Comparison of ENCODE assay signal across 21 cellular contexts in genomic region chr7:142533920-142534319, GRCh38.
DNase-seq lines count a peak whose midpoint lies in the region; ATAC-seq and TF ChIP-seq lines count a peak whose summit lies in the region.
"Had no signal": no experiment of that assay in that cellular context is flagged by ENCODE, and none has a peak within 500 bp of the region (broad histone marks: within the 10 kb centered on the region; RNA-seq: fewer than 3 reads in every experiment).

No MANE protein-coding gene starts in this region.

- H3K4me2 ChIP-seq in SK-N-SH: no peak overlapping the region
- H3K4me2 ChIP-seq: BLaER1 had no signal

- H3K27ac ChIP-seq in SK-N-SH (ENCODE audit: low read depth in 2 of 2, low read length in 1 of 2) (peak overlapping the region in 1 of 2 experiments; percentile 99; a peak in 2 of 4 replicates), esophagus muscularis mucosa (replicated peaks in 1 of 4) (no peak overlapping the region), thyroid gland (no peak overlapping the region)
- H3K27ac ChIP-seq: BLaER1 had no signal

- H3F3A ChIP-seq in SK-N-SH (replicated peaks; ENCODE audit: insufficient read depth): peaks cover 13% of the 10 kb centered on the region

- intact Hi-C loops in esophagus muscularis mucosa (cut with DNase I): loop anchor here (10.0 kb wide), 1 partner anchor 251 kb away; no protein-coding TSS in a partner anchor
- intact Hi-C loops in thyroid gland (cut with DNase I): no loop called here

- POLR2A ChIA-PET in SK-N-SH (lab: Yijun Ruan, JAX): no interaction called here

- no peaks in the 10 kb centered on the region for H3K9me2 ChIP-seq in SK-N-SH

- H4K20me1 ChIP-seq in SK-N-SH (ENCODE audit: insufficient read depth): no peaks in the 10 kb centered on the region
- H4K20me1 ChIP-seq: BLaER1 had no signal

- WGBS in SK-N-SH (ENCODE audit: low lambda C conversion rate): 39% methylated on average over 2 of the region's 2 CpGs
- 76% methylated on average over 2 of the region's 2 CpGs for WGBS in esophagus muscularis mucosa
- 92 to 94% methylated on average over 2 of the region's 2 CpGs for WGBS in thyroid gland, 2 donors

- no peak overlapping the region for H3K9ac ChIP-seq in SK-N-SH
- H3K9ac ChIP-seq: BLaER1 had no signal

- no peaks in the 10 kb centered on the region for H3K9me3 ChIP-seq in SK-N-SH
- no peaks in the 10 kb centered on the region for H3K9me3 ChIP-seq in esophagus muscularis mucosa
- H3K9me3 ChIP-seq in thyroid gland: no peaks in the 10 kb centered on the region
- H3K9me3 ChIP-seq: BE2C, BLaER1 had no signal

- DNase-seq in SK-N-SH: peak; percentile 21
- DNase-seq in esophagus muscularis mucosa (ENCODE audit: extremely low spot score): peak; percentile 29
- no peak for DNase-seq in HK-2 (ENCODE audit: unreplicated experiment)
- DNase-seq in thyroid gland: no peak
- DNase-seq: 8988T; ACHN; BE2C; C1 segment of cervical spinal cord; CD4-positive, alpha-beta memory T cell; CD4-positive, CD25-positive, alpha-beta regulatory T cell; CD8-positive, alpha-beta memory T cell; COR-L47; DMS 273 treated with DMSO at 0.1 percent for 48 hours; DMS153; DMS53; DMS79; GF-D8 had no signal

- H2AFZ ChIP-seq in SK-N-SH (ENCODE audit: low read depth): no peak overlapping the region

- 0 out of 2 replicates have a peak, but pooled peaks have one; percentile 4 for TF ChIP-seq RAD21 in SK-N-SH (IDR thresholded peaks at IDR 0.05; ENCODE audit: low read length)

- ATAC-seq in HG03097 (IDR thresholded peaks at IDR 0.05; ENCODE audit: low FRiP score, unreplicated experiment): no peak
- ATAC-seq: GM12878 had no signal

- CTCF ChIA-PET in SK-N-SH (lab: Yijun Ruan, JAX): interaction anchor here (1.0 to 7.0 kb wide), 26 partner anchors 13 to 681 kb away, joined by 3 to 291 read pairs (median 16); no protein-coding TSS in a partner anchor

- TF ChIP-seq EP300 in SK-N-SH (IDR thresholded peaks at IDR 0.05; ENCODE audit: borderline replicate concordance in 1 of 2, low read depth in 1 of 2, low read length in 1 of 2) (peak in 1 of 2 experiments; percentile 81; a peak in 1 of 4 replicates), esophagus muscularis mucosa (IDR thresholded peaks at IDR 0.05) (no peak)

- H3K79me2 ChIP-seq in SK-N-SH (ENCODE audit: insufficient read depth): no peaks in the 10 kb centered on the region

- H3K27me3 ChIP-seq in SK-N-SH (ENCODE audit: insufficient read depth) (peaks cover 13% of the 10 kb centered on the region; the same call in 1 of the 2 replicates), esophagus muscularis mucosa (peaks cover 0 to 20% (median 0%) of the 10 kb centered on the region in 4 donors), thyroid gland (no peaks in the 10 kb centered on the region)
- H3K27me3 ChIP-seq: BE2C, BLaER1 had no signal

- TF ChIP-seq CTCF in GM12873 (IDR thresholded peaks at IDR 0.05; ENCODE audit: insufficient read depth, low read depth, low read length, missing control alignments) (peak; percentile 2), SK-N-SH (IDR thresholded peaks at IDR 0.05) (no peak), esophagus muscularis mucosa (IDR thresholded peaks at IDR 0.05) (no peak), thyroid gland (IDR thresholded peaks at IDR 0.05) (no peak)

- no peak overlapping the region for H3K4me3 ChIP-seq in SK-N-SH (ENCODE audit: low read depth in 2 of 2, low read length in 1 of 2)
- H3K4me3 ChIP-seq in esophagus muscularis mucosa: no peak overlapping the region
- no peak overlapping the region for H3K4me3 ChIP-seq in thyroid gland (replicated peaks in 1 of 3)
- H3K4me3 ChIP-seq: BLaER1, GM12878 had no signal

- H3K36me3 ChIP-seq in SK-N-SH (replicated peaks in 1 of 2; ENCODE audit: control insufficient read depth in 1 of 2, insufficient read depth in 2 of 2, low read length in 1 of 2) (no peaks in the 10 kb centered on the region), esophagus muscularis mucosa (no peaks in the 10 kb centered on the region), thyroid gland (no peaks in the 10 kb centered on the region)
- H3K36me3 ChIP-seq: BE2C, BLaER1 had no signal

- TF ChIP-seq POLR2A in esophagus muscularis mucosa (IDR thresholded peaks at IDR 0.05; ENCODE audit: low read depth) (no peak), thyroid gland (IDR thresholded peaks at IDR 0.05) (no peak)

- H3K4me1 ChIP-seq in SK-N-SH (ENCODE audit: control insufficient read depth in 1 of 2, insufficient read depth in 2 of 2, low read depth in 1 of 2, low read length in 1 of 2): peaks cover 5 to 28% of the 10 kb centered on the region in 2 experiments; a peak in 3 of 4 replicates
- H3K4me1 ChIP-seq in esophagus muscularis mucosa: no peaks in the 10 kb centered on the region
- no peaks in the 10 kb centered on the region for H3K4me1 ChIP-seq in thyroid gland
- H3K4me1 ChIP-seq: BE2C had no signal

TF ChIP-seq in SK-N-SH, 30 proteins besides CTCF, POLR2A, EP300 and RAD21 (continues in another document):
- TF ChIP-seq NRF1 (IDR thresholded peaks at IDR 0.05; ENCODE audit: low read depth, low read length) (no peak), NFIC (IDR thresholded peaks at IDR 0.05; ENCODE audit: borderline replicate concordance) (no peak), RCOR1 (IDR thresholded peaks at IDR 0.05; ENCODE audit: low read length) (no peak; the same call in 1 of the 2 replicates), ELF1 (IDR thresholded peaks at IDR 0.05) (no peak), FOSL2 (IDR thresholded peaks at IDR 0.05; ENCODE audit: borderline replicate concordance, low read depth) (no peak), GABPA (IDR thresholded peaks at IDR 0.05; ENCODE audit: low read depth) (no peak), GATA2 (CRISPR knock-in tag; IDR thresholded peaks at IDR 0.05) (peak; percentile 81; the same call in 1 of the 2 replicates), TCF12 (IDR thresholded peaks at IDR 0.05) (0 out of 2 replicates have a peak, but pooled peaks have one; percentile 12), PBX3 (IDR thresholded peaks at IDR 0.05) (no peak), RXRA (IDR thresholded peaks at IDR 0.05; ENCODE audit: borderline replicate concordance, low read depth) (no peak), USF1 (IDR thresholded peaks at IDR 0.05; ENCODE audit: borderline replicate concordance, low read depth) (no peak), TAF1 (IDR thresholded peaks at IDR 0.05; ENCODE audit: borderline replicate concordance, low read depth, low read length) (no peak), TEAD4 (IDR thresholded peaks at IDR 0.05; ENCODE audit: borderline replicate concordance, insufficient read depth) (no peak), ZBTB33 (IDR thresholded peaks at IDR 0.05; ENCODE audit: borderline replicate concordance, low read depth) (no peak), EZH2phosphoT487 (IDR thresholded peaks at IDR 0.05; ENCODE audit: borderline replicate concordance, low read depth) (no peak), JUND (IDR thresholded peaks at IDR 0.05) (no peak)
- TF ChIP-seq, protein P1, sequence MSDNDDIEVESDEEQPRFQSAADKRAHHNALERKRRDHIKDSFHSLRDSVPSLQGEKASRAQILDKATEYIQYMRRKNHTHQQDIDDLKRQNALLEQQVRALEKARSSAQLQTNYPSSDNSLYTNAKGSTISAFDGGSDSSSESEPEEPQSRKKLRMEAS (IDR thresholded peaks at IDR 0.05; ENCODE audit: low read depth): no peak

Comparison
In these comparisons a context has a peak if more than half of its experiments do, and no peak if none do; other contexts are left out.
1. DNase-seq: peak in SK-N-SH (single experiment) and esophagus muscularis mucosa (single experiment); none in HK-2 (single experiment) and thyroid gland (0 of 2).